In genomic region chr19:927044-927706, GRCh38 we compare ENCODE assay signal across 7 cellular contexts. TPM values are rescaled to one million over a fixed set of nuclear protein-coding genes. Genes with fewer than 3 reads are reported as not detected.
DNase-seq lines count a peak whose midpoint lies in the region; ATAC-seq and TF ChIP-seq lines count a peak whose summit lies in the region.

No MANE protein-coding gene starts in this region.

- intact Hi-C loops in PC-9 (cut with micrococcal nuclease; ENCODE audit: unreplicated experiment) (loop anchor here (10.0 kb wide), 2 partner anchors 262 to 352 kb away; partner anchors contain the start of genes BSG and RNF126), esophagus muscularis mucosa (cut with DNase I) (no loop called here)

- no peaks in the 10 kb centered on the region for H3K9me3 ChIP-seq in PC-9 (ENCODE audit: insufficient read depth, low read depth)
- no peaks in the 10 kb centered on the region for H3K9me3 ChIP-seq in esophagus muscularis mucosa
- no peaks in the 10 kb centered on the region for H3K9me3 ChIP-seq in neutrophil

- no peaks in the 10 kb centered on the region; the same call in 1 of the 2 replicates for H4K20me1 ChIP-seq in PC-9 (ENCODE audit: insufficient read depth)

- ATAC-seq in HG02852 (IDR thresholded peaks at IDR 0.05; ENCODE audit: unreplicated experiment) = no peak
- no peak for ATAC-seq in HG03196 (IDR thresholded peaks at IDR 0.05; ENCODE audit: unreplicated experiment)

- no peak for TF ChIP-seq POLR2A in esophagus muscularis mucosa (IDR thresholded peaks at IDR 0.05; ENCODE audit: low read depth)

- no peaks in the 10 kb centered on the region for H3K27me3 ChIP-seq in PC-9 (ENCODE audit: insufficient read depth, low read depth)
- H3K27me3 ChIP-seq in esophagus muscularis mucosa = no peaks in the 10 kb centered on the region
- no peaks in the 10 kb centered on the region for H3K27me3 ChIP-seq in neutrophil

- peak overlapping the region; percentile 89 for H3K4me2 ChIP-seq in PC-9

- no peak for TF ChIP-seq EP300 in esophagus muscularis mucosa (IDR thresholded peaks at IDR 0.05)

- 4% methylated on average over 13 of the region's 28 CpGs for WGBS in esophagus muscularis mucosa

- BruUV-seq in PC-9 (replicated peaks; lab: Mats Ljungman, UMichigan) = no TSS peak

- peak; percentile 77 for DNase-seq in GM13977 (ENCODE audit: low spot score)
- no peak for DNase-seq in PC-9
- DNase-seq in esophagus muscularis mucosa (ENCODE audit: extremely low spot score) = no peak
- DNase-seq in stimulated activated CD4-positive, alpha-beta T cell treated with anti-CD3 and anti-CD28 coated beads, Interleukin-4, amount 100 ng/mL, for 24 hours = no peak

- H3K27ac ChIP-seq in PC-9 (no peak overlapping the region), esophagus muscularis mucosa (replicated peaks in 1 of 4) (peak overlapping the region; percentile 80 to 88 (median 84)), neutrophil (peak overlapping the region; percentile 95)

- H3K79me2 ChIP-seq in PC-9 (ENCODE audit: low read depth) = no peaks in the 10 kb centered on the region

- H3F3A ChIP-seq in PC-9 (ENCODE audit: insufficient read depth, low read depth) = peaks cover 7% of the 10 kb centered on the region; the same call in 1 of the 2 replicates

- 0 out of 2 replicates have a peak overlapping the region, but pooled peaks have one; percentile 73 for H2AFZ ChIP-seq in PC-9

- H3K4me1 ChIP-seq in PC-9 (replicated peaks; ENCODE audit: insufficient read depth) (no peaks in the 10 kb centered on the region; the same call in 1 of the 2 replicates), esophagus muscularis mucosa (peaks cover 18 to 49% (median 36%) of the 10 kb centered on the region in 4 donors), neutrophil (ENCODE audit: control insufficient read depth in 1 of 2, insufficient read depth in 1 of 2, low read depth in 1 of 2, low read length in 1 of 2) (peaks cover 48 to 68% of the 10 kb centered on the region in 2 experiments)

- H3K36me3 ChIP-seq in PC-9 (ENCODE audit: low read depth) (no peaks in the 10 kb centered on the region), esophagus muscularis mucosa (peaks cover 0 to 22% (median 7%) of the 10 kb centered on the region in 4 donors), neutrophil (peaks cover 31% of the 10 kb centered on the region)

- peak overlapping the region; percentile 77 for H3K4me3 ChIP-seq in PC-9
- peak overlapping the region; percentile 82 to 98 (median 88) for H3K4me3 ChIP-seq in esophagus muscularis mucosa
- peak overlapping the region; percentile 94 to 95 for H3K4me3 ChIP-seq in neutrophil (ENCODE audit: low read depth in 1 of 2, low read length in 1 of 2)

- POLR2A ChIA-PET in PC-9 (lab: Charles Lee; ENCODE audit: unreplicated experiment) = no interaction called here

- in situ Hi-C loops in GM13977 (cut with MboI; ENCODE audit: low pct_unique_long_range_greater_than_20kb, low sequenced_read_pairs, unreplicated experiment) = loop anchor here (10.0 kb wide), 1 partner anchor 62 kb away; no protein-coding TSS in a partner anchor

- TF ChIP-seq CTCF in GM13977 (IDR thresholded peaks at IDR 0.05; ENCODE audit: extremely low read depth, insufficient read depth, missing control alignments) (no peak), PC-9 (conservative IDR thresholded peaks at IDR 0.05) (no peak), esophagus muscularis mucosa (IDR thresholded peaks at IDR 0.05) (no peak), neutrophil (IDR thresholded peaks at IDR 0.05) (no peak)

- CTCF ChIA-PET in PC-9 (lab: Charles Lee) = no interaction called here

- H3K9me2 ChIP-seq in PC-9 (ENCODE audit: insufficient read depth) = no peaks in the 10 kb centered on the region

RNA-seq across cellular contexts. Expression of gene ARID3A, which starts 1.3 kb away (rescaled TPM):
- 9.2 and 10.7 TPM in 2 replicates for total RNA-seq in PC-9 (2021)
- total RNA-seq in esophagus muscularis mucosa = 1 to 10 TPM; 2.9 to 8.4 (median 5.0) TPM

RNA-seq across cellular contexts. Expression of gene KISS1R, which starts 10.0 kb away (rescaled TPM):
- not detected in 2 replicates for total RNA-seq in PC-9 (2021)
- total RNA-seq in esophagus muscularis mucosa = not detected

RNA-seq across cellular contexts. Expression of gene R3HDM4, which starts 14.2 kb away (rescaled TPM):
- total RNA-seq in PC-9 (2021) (55.8 and 57.5 TPM in 2 replicates), esophagus muscularis mucosa (10 to 100 TPM; 32.0 to 52.5 (median 40.0) TPM)

RNA-seq across cellular contexts. Expression of gene RNU6-9, which starts 33.9 kb away (rescaled TPM):
- total RNA-seq in PC-9 (2021) (not detected in 2 replicates), esophagus muscularis mucosa (not detected)

RNA-seq across cellular contexts. Expression of gene MED16, which starts 34.2 kb away (rescaled TPM):
- total RNA-seq in PC-9 (2021) = 54.7 and 63.8 TPM in 2 replicates
- total RNA-seq in esophagus muscularis mucosa = 10 to 100 TPM; 26.3 to 50.9 (median 37.2) TPM
